ENCODE assay signal across 21 cellular contexts in the genomic region with DNA sequence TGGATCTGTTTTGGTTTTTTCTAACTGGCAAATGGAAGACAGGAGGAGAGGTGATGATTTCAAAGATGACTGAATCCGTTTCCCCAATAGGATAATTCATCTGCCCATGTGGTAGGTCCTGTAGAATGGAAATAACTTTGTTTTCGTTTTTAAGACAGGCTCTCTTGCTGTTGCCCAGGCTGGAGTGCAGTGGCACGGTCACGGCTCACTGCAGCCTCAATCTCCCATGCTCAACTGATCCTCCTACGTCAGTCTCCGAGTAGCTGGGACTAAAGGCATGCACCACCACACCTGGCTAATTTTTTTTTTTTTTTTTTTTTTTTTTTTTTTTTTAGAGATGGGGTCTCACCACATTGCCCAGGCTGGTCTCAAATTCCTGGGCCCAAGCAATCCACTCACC.
DNase-seq lines count a peak whose midpoint lies in the region; FAIRE-seq and TF ChIP-seq lines count a peak whose summit lies in the region.
"Had no signal": no experiment of that assay in that cellular context is flagged by ENCODE, and none has a peak within 500 bp of the region (broad histone marks: within the 10 kb centered on the region; RNA-seq: fewer than 3 reads in every experiment).

No MANE protein-coding gene starts in this region.

- CTCF ChIA-PET in SK-N-SH (lab: Yijun Ruan, JAX): no interaction called here

- H3K27me3 ChIP-seq in OCI-LY3 (ENCODE audit: low read depth, low read length): no peaks in the 10 kb centered on the region
- no peaks in the 10 kb centered on the region for H3K27me3 ChIP-seq in SK-N-SH (ENCODE audit: insufficient read depth)
- H3K27me3 ChIP-seq: MG63, SJSA1 had no signal

- H2AFZ ChIP-seq in OCI-LY3 (ENCODE audit: low read depth, low read length) (no peak overlapping the region), SK-N-SH (ENCODE audit: low read depth) (no peak overlapping the region)

- H4K20me1 ChIP-seq in OCI-LY3 (ENCODE audit: insufficient read depth, low read length): no peaks in the 10 kb centered on the region
- no peaks in the 10 kb centered on the region for H4K20me1 ChIP-seq in SK-N-SH (ENCODE audit: insufficient read depth)

- no peak for TF ChIP-seq CTCF in OCI-LY3 (IDR thresholded peaks at IDR 0.05; ENCODE audit: low read depth, low read length)
- no peak for TF ChIP-seq CTCF in SK-N-SH (IDR thresholded peaks at IDR 0.05)

- H3K4me3 ChIP-seq in OCI-LY3 (ENCODE audit: low read length): no peak overlapping the region
- no peak overlapping the region for H3K4me3 ChIP-seq in SK-N-SH (ENCODE audit: low read depth in 2 of 2, low read length in 1 of 2)
- H3K4me3 ChIP-seq: MG63, SJSA1 had no signal

- H3K27ac ChIP-seq in OCI-LY3 (ENCODE audit: low read length) (no peak overlapping the region), SK-N-SH (ENCODE audit: low read depth in 2 of 2, low read length in 1 of 2) (peak overlapping the region in 1 of 2 experiments; percentile 54; a peak in 1 of 4 replicates)
- H3K27ac ChIP-seq: 22Rv1, SJSA1 had no signal

- no peaks in the 10 kb centered on the region for H3K9me2 ChIP-seq in SK-N-SH

- H3K9me3 ChIP-seq in OCI-LY3 (ENCODE audit: insufficient read depth, low read length) (no peaks in the 10 kb centered on the region), SK-N-SH (no peaks in the 10 kb centered on the region)
- H3K9me3 ChIP-seq: MG63, SJSA1 had no signal

- no peak for TF ChIP-seq RAD21 in SK-N-SH (IDR thresholded peaks at IDR 0.05; ENCODE audit: low read length)

- H3K79me2 ChIP-seq in OCI-LY3 (ENCODE audit: low read length): no peaks in the 10 kb centered on the region
- H3K79me2 ChIP-seq in SK-N-SH (ENCODE audit: insufficient read depth): no peaks in the 10 kb centered on the region

- H3K4me2 ChIP-seq in OCI-LY3 (ENCODE audit: low read length): 0 out of 2 replicates have a peak overlapping the region, but pooled peaks have one; percentile 53
- H3K4me2 ChIP-seq in SK-N-SH: no peak overlapping the region

- DNase-seq in DMS53 (lab: John Stamatoyannopoulos, UW) (peak; percentile 60), DMS53 treated with DMSO at 0.1 percent for 48 hours (lab: John Stamatoyannopoulos, UW; ENCODE audit: unreplicated experiment) (no peak), glomerular visceral epithelial cell (ENCODE audit: extremely low spot score) (peak; percentile 36), SK-N-SH (no peak), GM12892 (ENCODE audit: insufficient read length) (no peak)
- no peak for DNase-seq in activated CD8-positive, alpha-beta memory T cell treated with anti-CD3 and anti-CD28 coated beads for 24 hours
- DNase-seq: KG1, MG63, NCI-H1105 treated with DMSO at 0.1 percent for 48 hours, NCI-H146, NCI-H1930, NCI-H2107, NCI-H446, NCI-H526 treated with DMSO at 0.1 percent for 48 hours, Right ventricle myocardium superior, RPMI8226 had no signal

- no peak overlapping the region for H3K9ac ChIP-seq in OCI-LY3 (ENCODE audit: low read length)
- no peak overlapping the region for H3K9ac ChIP-seq in SK-N-SH

- peaks cover 19% of the 10 kb centered on the region for H3F3A ChIP-seq in SK-N-SH (replicated peaks; ENCODE audit: insufficient read depth)

- 74% methylated on average over 6 of the region's 6 CpGs for WGBS in SK-N-SH (ENCODE audit: low lambda C conversion rate)

- no peak for TF ChIP-seq POLR2A in GM12892 (IDR thresholded peaks at IDR 0.05; ENCODE audit: low read depth, low read length)

- TF ChIP-seq EP300 in SK-N-SH (IDR thresholded peaks at IDR 0.05; ENCODE audit: borderline replicate concordance in 1 of 2, low read depth in 1 of 2, low read length in 1 of 2): no peak

- POLR2A ChIA-PET in SK-N-SH (lab: Yijun Ruan, JAX): no interaction called here

- FAIRE-seq in GM12892 (lab: Jason Lieb, UNC): no peak
- FAIRE-seq: D721Med, G401.6 had no signal

- H3K36me3 ChIP-seq in OCI-LY3 (replicated peaks; ENCODE audit: low read depth, low read length) (no peaks in the 10 kb centered on the region), SK-N-SH (replicated peaks in 1 of 2; ENCODE audit: control insufficient read depth in 1 of 2, insufficient read depth in 2 of 2, low read length in 1 of 2) (no peaks in the 10 kb centered on the region)
- H3K36me3 ChIP-seq: SJSA1 had no signal

- H3K4me1 ChIP-seq in OCI-LY3 (ENCODE audit: low read length) (peaks cover 48% of the 10 kb centered on the region), SK-N-SH (ENCODE audit: control insufficient read depth in 1 of 2, insufficient read depth in 2 of 2, low read depth in 1 of 2, low read length in 1 of 2) (0 out of 4 replicates have a peak, but pooled peaks cover 0 to 4% of the 10 kb centered on the region in 2 experiments)
- H3K4me1 ChIP-seq: SJSA1 had no signal

TF ChIP-seq in SK-N-SH, 30 proteins besides CTCF, POLR2A, EP300 and RAD21:
- no peak for TF ChIP-seq RXRA (IDR thresholded peaks at IDR 0.05; ENCODE audit: borderline replicate concordance, low read depth)

Comparison
In these comparisons a context has a peak if more than half of its experiments do, and no peak if none do; other contexts are left out.
1. DNase-seq: peak in DMS53 (single experiment) and glomerular visceral epithelial cell (single experiment); none in DMS53 treated with DMSO at 0.1 percent for 48 hours (single experiment), activated CD8-positive, alpha-beta memory T cell treated with anti-CD3 and anti-CD28 coated beads for 24 hours (single experiment), SK-N-SH (single experiment) and GM12892 (single experiment).